Comparison of ENCODE assay signal across 10 cellular contexts in genomic region chr7:8443871-8444756, GRCh38. TPM values are rescaled to one million over a fixed set of nuclear protein-coding genes. Genes with fewer than 3 reads are reported as not detected.
A peak's percentile ranks its signal among the peaks of the same experiment; 100 is the strongest.
DNase-seq lines count a peak whose midpoint lies in the region; ATAC-seq, FAIRE-seq and TF ChIP-seq lines count a peak whose summit lies in the region.
"Had no signal": no experiment of that assay in that cellular context is flagged by ENCODE, and none has a peak within 500 bp of the region (broad histone marks: within the 10 kb centered on the region; RNA-seq: fewer than 3 reads in every experiment).

No MANE protein-coding gene starts in this region.

- H3K27me3 Mint-ChIP-seq in astrocyte (ENCODE audit: low read depth, unreplicated experiment) = peaks cover 56% of the 10 kb centered on the region
- H3K27me3 Mint-ChIP-seq in naive thymus-derived CD4-positive, alpha-beta T cell = peaks cover 60 to 77% (median 74%) of the 10 kb centered on the region in 5 donors

- peaks cover 8% of the 10 kb centered on the region for H3K4me1 Mint-ChIP-seq in astrocyte (ENCODE audit: low read depth, unreplicated experiment)
- H3K4me1 Mint-ChIP-seq in naive thymus-derived CD4-positive, alpha-beta T cell = peaks cover 0 to 20% (median 10%) of the 10 kb centered on the region in 7 donors

- WGBS in heart left ventricle, 4 donors = 9 to 15% (median 12%) methylated on average over 28 to 40 of the region's 40 CpGs

- ATAC-seq in heart left ventricle (no peak), GM21390 (IDR thresholded peaks at IDR 0.05; ENCODE audit: unreplicated experiment) (no peak)
- ATAC-seq in naive thymus-derived CD4-positive, alpha-beta T cell = no peak
- ATAC-seq: gastrocnemius medialis had no signal

- no peaks in the 10 kb centered on the region for H3K36me3 Mint-ChIP-seq in astrocyte (ENCODE audit: low read depth, unreplicated experiment)
- peaks cover 0 to 16% (median 4%) of the 10 kb centered on the region in 5 donors for H3K36me3 Mint-ChIP-seq in naive thymus-derived CD4-positive, alpha-beta T cell

- H3K9ac ChIP-seq in astrocyte (ENCODE audit: low read length) = no peak overlapping the region

- H3K9me3 ChIP-seq in left ventricle myocardium inferior (replicated peaks) (no peaks in the 10 kb centered on the region), heart left ventricle (no peaks in the 10 kb centered on the region), astrocyte (ENCODE audit: insufficient read depth, low read depth, low read length) (no peaks in the 10 kb centered on the region)
- no peaks in the 10 kb centered on the region for H3K9me3 ChIP-seq in naive thymus-derived CD4-positive, alpha-beta T cell (ENCODE audit: control insufficient read depth in 2 of 3, low read length in 3 of 3)
- H3K9me3 ChIP-seq: gastrocnemius medialis had no signal

- CTCF ChIA-PET in naive thymus-derived CD4-positive, alpha-beta T cell (lab: Charles Lee) = no interaction called here

- no peak overlapping the region for H2AFZ ChIP-seq in astrocyte (ENCODE audit: low read depth, low read length)

- no peaks in the 10 kb centered on the region for H4K20me1 ChIP-seq in astrocyte (ENCODE audit: insufficient read depth, low read length)

- no peak for DNase-seq in left ventricle myocardium inferior
- DNase-seq in heart left ventricle = no peak
- no peak for DNase-seq in astrocyte (ENCODE audit: low read depth)
- DNase-seq in kidney epithelial cell (ENCODE audit: low read depth) = no peak
- DNase-seq in urothelium cell line (ENCODE audit: low spot score) = no peak
- DNase-seq in naive thymus-derived CD4-positive, alpha-beta T cell = no peak
- DNase-seq in AG20443 (ENCODE audit: low spot score) = no peak
- DNase-seq: gastrocnemius medialis had no signal

- no peaks in the 10 kb centered on the region for H3K79me2 ChIP-seq in astrocyte (ENCODE audit: insufficient read depth, low read length)

- H3K4me1 ChIP-seq in left ventricle myocardium inferior (peaks cover 17% of the 10 kb centered on the region), heart left ventricle (peaks cover 0 to 16% (median 4%) of the 10 kb centered on the region in 12 donors), astrocyte (ENCODE audit: insufficient read depth, low read length) (peaks cover 3% of the 10 kb centered on the region)
- H3K4me1 ChIP-seq in naive thymus-derived CD4-positive, alpha-beta T cell (ENCODE audit: control insufficient read depth in 2 of 2, insufficient read depth in 2 of 2, low read length in 2 of 2) = peaks cover 0 to 6% of the 10 kb centered on the region in 2 donors
- H3K4me1 ChIP-seq: gastrocnemius medialis had no signal

- H3K27ac ChIP-seq in left ventricle myocardium inferior (replicated peaks) (no peak overlapping the region), heart left ventricle (no peak overlapping the region), astrocyte (ENCODE audit: low read depth, low read length) (no peak overlapping the region)
- no peak overlapping the region for H3K27ac ChIP-seq in naive thymus-derived CD4-positive, alpha-beta T cell (ENCODE audit: low read depth, low read length)
- H3K27ac ChIP-seq: gastrocnemius medialis had no signal

- peaks cover 3% of the 10 kb centered on the region for H3K9me3 Mint-ChIP-seq in astrocyte (ENCODE audit: unreplicated experiment)
- H3K9me3 Mint-ChIP-seq in naive thymus-derived CD4-positive, alpha-beta T cell = peaks cover 0 to 42% (median 12%) of the 10 kb centered on the region in 11 donors

- H3K4me2 ChIP-seq in astrocyte (ENCODE audit: low read length) = peak overlapping the region; percentile 77

- no peak for TF ChIP-seq POLR2A in heart left ventricle (IDR thresholded peaks at IDR 0.05)

- H3K4me3 ChIP-seq in left ventricle myocardium inferior = peak overlapping the region; percentile 39
- peak overlapping the region in 1 of 12 donors; percentile 2 for H3K4me3 ChIP-seq in heart left ventricle
- no peak overlapping the region for H3K4me3 ChIP-seq in astrocyte (ENCODE audit: insufficient read depth, low read depth, low read length)
- H3K4me3 ChIP-seq in kidney epithelial cell (ENCODE audit: low read depth, low read length) = no peak overlapping the region
- H3K4me3 ChIP-seq in naive thymus-derived CD4-positive, alpha-beta T cell (ENCODE audit: low read length) = no peak overlapping the region

- FAIRE-seq in astrocyte (lab: Jason Lieb, UNC) (no peak), urothelium cell line (lab: Jason Lieb, UNC) (peak; percentile 55)

- POLR2A ChIA-PET in naive thymus-derived CD4-positive, alpha-beta T cell (lab: Charles Lee) = no interaction called here

- intact Hi-C loops in left ventricle myocardium inferior (cut with micrococcal nuclease) (no loop called here), heart left ventricle (cut with DNase I) (no loop called here)
- intact Hi-C loops in naive thymus-derived CD4-positive, alpha-beta T cell (cut with micrococcal nuclease) = loop anchor here in 1 of 2 donors (1.0 kb wide), 1 partner anchor 10 kb away; no protein-coding TSS in a partner anchor

- H3K27ac Mint-ChIP-seq in astrocyte (ENCODE audit: unreplicated experiment) = no peak overlapping the region
- peak overlapping the region in 1 of 9 donors; percentile 62 for H3K27ac Mint-ChIP-seq in naive thymus-derived CD4-positive, alpha-beta T cell

- TF ChIP-seq CTCF in left ventricle myocardium inferior (IDR thresholded peaks at IDR 0.05; ENCODE audit: borderline replicate concordance) (no peak), heart left ventricle (IDR thresholded peaks at IDR 0.05) (no peak), astrocyte (IDR thresholded peaks at IDR 0.05; ENCODE audit: insufficient read depth, low read depth, low read length) (no peak), kidney epithelial cell (IDR thresholded peaks at IDR 0.05; ENCODE audit: insufficient read depth, low read length, poor library complexity, severe bottlenecking) (peak; percentile 27)

- H3K36me3 ChIP-seq in left ventricle myocardium inferior (no peaks in the 10 kb centered on the region), heart left ventricle (no peaks in the 10 kb centered on the region), astrocyte (ENCODE audit: insufficient read depth, low read length) (no peaks in the 10 kb centered on the region), kidney epithelial cell (ENCODE audit: control insufficient read depth, insufficient read depth, low read length) (no peaks in the 10 kb centered on the region)
- H3K36me3 ChIP-seq in naive thymus-derived CD4-positive, alpha-beta T cell (ENCODE audit: control insufficient read depth in 2 of 3, insufficient read depth in 3 of 3, low read length in 3 of 3) = no peaks in the 10 kb centered on the region
- H3K36me3 ChIP-seq: gastrocnemius medialis had no signal

- H3K4me3 Mint-ChIP-seq in astrocyte (ENCODE audit: unreplicated experiment) = peak overlapping the region; percentile 81
- H3K4me3 Mint-ChIP-seq in naive thymus-derived CD4-positive, alpha-beta T cell = peak overlapping the region in 5 of 10 donors; percentile 35 to 59 (median 41)

- H3K27me3 ChIP-seq in left ventricle myocardium inferior (ENCODE audit: low read depth) (peaks cover 94% of the 10 kb centered on the region), heart left ventricle (peaks cover 36 to 78% (median 68%) of the 10 kb centered on the region in 9 donors), astrocyte (ENCODE audit: insufficient read depth, low read length) (peaks cover 40% of the 10 kb centered on the region), kidney epithelial cell (ENCODE audit: control insufficient read depth, insufficient read depth, low read length) (peaks cover 52% of the 10 kb centered on the region)
- peaks cover 2 to 27% of the 10 kb centered on the region in 2 donors for H3K27me3 ChIP-seq in naive thymus-derived CD4-positive, alpha-beta T cell (ENCODE audit: control insufficient read depth in 2 of 2, insufficient read depth in 2 of 2, low read length in 2 of 2)

RNA-seq across cellular contexts. Expression of gene NXPH1, which starts 10.7 kb away (rescaled TPM):
- not detected for total RNA-seq in left ventricle myocardium inferior
- total RNA-seq in heart left ventricle = not detected
- not detected for polyA plus RNA-seq in heart left ventricle
- 0.16 TPM in 1 of 2 replicates, not detected in the other for total RNA-seq in astrocyte
- total RNA-seq in kidney epithelial cell = not detected in 2 replicates
- not detected for total RNA-seq in naive thymus-derived CD4-positive, alpha-beta T cell
- not detected for polyA plus RNA-seq in naive thymus-derived CD4-positive, alpha-beta T cell
- total RNA-seq: CD8-positive, alpha-beta memory T cell; gastrocnemius medialis had no signal
- polyA plus RNA-seq: CD8-positive, alpha-beta memory T cell had no signal
